ENCODE assay signal across 17 cellular contexts in genomic region chr7:65001291-65001814, GRCh38.
"Had no signal": no experiment of that assay in that cellular context is flagged by ENCODE, and none has a peak within 500 bp of the region (broad histone marks: within the 10 kb centered on the region; RNA-seq: fewer than 3 reads in every experiment).

No MANE protein-coding gene starts in this region.

- H3K4me3 ChIP-seq: heart left ventricle, psoas muscle, thoracic aorta had no signal

- H3K36me3 ChIP-seq: thoracic aorta had no signal

- DNase-seq: activated CD4-positive, alpha-beta T cell treated with anti-CD3 and anti-CD28 coated beads, Interleukin-2, amount 10 ng/mL, durations not matched to agents 24 days and 14 days; activated naive CD4-positive, alpha-beta T cell treated with anti-CD3 and anti-CD28 coated beads, Interleukin-2, amount 10 ng/mL, durations not matched to agents 7 days and 5 days; amniotic stem cell; foreskin melanocyte; heart left ventricle; mammary epithelial cell; psoas muscle; stimulated activated CD4-positive, alpha-beta T cell treated with anti-CD3 and anti-CD28 coated beads, Interleukin-2, amount 100 ng/mL, for 24 hours; stimulated activated naive CD8-positive, alpha-beta T cell treated with anti-CD3 and anti-CD28 coated beads, Interleukin-15, amount 100 ng/mL, for 72 hours had no signal

- H3K27me3 ChIP-seq: heart left ventricle had no signal

- H3K9me3 ChIP-seq: psoas muscle, thoracic aorta had no signal

- H3K27ac ChIP-seq: psoas muscle, thoracic aorta had no signal

- ATAC-seq: heart left ventricle; left lobe of liver; natural killer cell treated with Interleukin-12 subunit alpha and Interleukin-12 subunit beta and Interleukin-15 and Interleukin-18, amount 100 ng/mL, for 72 hours; psoas muscle; sciatic nerve; stimulated activated naive CD8-positive, alpha-beta T cell treated with anti-CD3 and anti-CD28 coated beads, Interleukin-15, amount 100 ng/mL, for 72 hours; WTC11 had no signal

- FAIRE-seq: endometrium, islet of Langerhans, urothelium cell line had no signal
